ENCODE assay signal across 28 cellular contexts in genomic region chr11:45321669-45322068, GRCh38. TPM values are rescaled to one million over a fixed set of nuclear protein-coding genes. Genes with fewer than 3 reads are reported as not detected.
"Had no signal": no experiment of that assay in that cellular context is flagged by ENCODE, and none has a peak within 500 bp of the region (broad histone marks: within the 10 kb centered on the region; RNA-seq: fewer than 3 reads in every experiment).

No MANE protein-coding gene starts in this region.

- H3K9me3 Mint-ChIP-seq: immature natural killer cell; stimulated activated effector memory CD8-positive, alpha-beta T cell treated with anti-CD3 and anti-CD28 coated beads, Interleukin-12 subunit alpha, Interleukin-12 subunit beta, amount 100 ng/mL, for 72 hours; stimulated activated naive CD8-positive, alpha-beta T cell treated with anti-CD3 and anti-CD28 coated beads, Interleukin-15, Interleukin-2, amounts not matched to agents 100 ng/mL and 50 ng/mL, for 24 hours had no signal

- H3K36me3 Mint-ChIP-seq: immature natural killer cell; neural progenitor cell; stimulated activated effector memory CD8-positive, alpha-beta T cell treated with anti-CD3 and anti-CD28 coated beads, Interleukin-12 subunit alpha, Interleukin-12 subunit beta, amount 100 ng/mL, for 72 hours had no signal

- ATAC-seq: left colon; left lung; lower lobe of right lung; naive thymus-derived CD8-positive, alpha-beta T cell; right cardiac atrium; sciatic nerve; stimulated activated effector memory CD8-positive, alpha-beta T cell treated with anti-CD3 and anti-CD28 coated beads, Interleukin-12 subunit alpha, Interleukin-12 subunit beta, amount 100 ng/mL, for 72 hours; upper lobe of right lung had no signal

- H3K4me3 ChIP-seq: left lung, lower lobe of right lung, neural progenitor cell, ovary, spleen, thyroid gland, transverse colon, upper lobe of right lung had no signal

- H3K36me3 ChIP-seq: left lung, lower lobe of right lung, neural progenitor cell, neutrophil, ovary, spleen, thyroid gland, transverse colon, upper lobe of right lung had no signal

- DNase-seq: hypothalamus; immature natural killer cell; kidney; left colon; left lung; lower lobe of right lung; mammary epithelial cell; mesenchymal stem cell; naive thymus-derived CD8-positive, alpha-beta T cell; nephron progenitor cell; occipital lobe; ovary; right cardiac atrium; small intestine; spleen; stimulated activated CD4-positive, alpha-beta T cell treated with anti-CD3 and anti-CD28 coated beads, Interleukin-4, amount 100 ng/mL, for 24 hours; stimulated activated naive CD4-positive, alpha-beta T cell; thyroid gland; transverse colon; upper lobe of right lung had no signal

- H3K27ac ChIP-seq: left lung, lower lobe of right lung, neural progenitor cell, neutrophil, ovary, spleen, thyroid gland, transverse colon, upper lobe of right lung had no signal

- H3K4me3 Mint-ChIP-seq: immature natural killer cell; naive thymus-derived CD8-positive, alpha-beta T cell; nephron progenitor cell; neural progenitor cell; stimulated activated effector memory CD8-positive, alpha-beta T cell treated with anti-CD3 and anti-CD28 coated beads, Interleukin-12 subunit alpha, Interleukin-12 subunit beta, amount 100 ng/mL, for 72 hours; stimulated activated naive CD8-positive, alpha-beta T cell treated with anti-CD3 and anti-CD28 coated beads, Interleukin-15, Interleukin-2, amounts not matched to agents 100 ng/mL and 50 ng/mL, for 24 hours had no signal

- H3K4me1 Mint-ChIP-seq: naive thymus-derived CD8-positive, alpha-beta T cell; nephron progenitor cell; neural progenitor cell; stimulated activated effector memory CD8-positive, alpha-beta T cell treated with anti-CD3 and anti-CD28 coated beads, Interleukin-12 subunit alpha, Interleukin-12 subunit beta, amount 100 ng/mL, for 72 hours had no signal

- H3K27me3 ChIP-seq: neural progenitor cell, ovary, thyroid gland, transverse colon, upper lobe of right lung had no signal

- H3K27ac Mint-ChIP-seq: immature natural killer cell; nephron progenitor cell; neural progenitor cell; progenitor cell of endocrine pancreas; stimulated activated effector memory CD8-positive, alpha-beta T cell treated with anti-CD3 and anti-CD28 coated beads, Interleukin-12 subunit alpha, Interleukin-12 subunit beta, amount 100 ng/mL, for 72 hours; stimulated activated naive CD8-positive, alpha-beta T cell treated with anti-CD3 and anti-CD28 coated beads, Interleukin-15, Interleukin-2, amounts not matched to agents 100 ng/mL and 50 ng/mL, for 24 hours had no signal

- H3K9me3 ChIP-seq: left lung, lower lobe of right lung, neutrophil, ovary, thyroid gland, transverse colon, upper lobe of right lung had no signal

- H3K4me1 ChIP-seq: left lung, lower lobe of right lung, neural progenitor cell, spleen, thyroid gland, transverse colon, upper lobe of right lung had no signal

RNA-seq across cellular contexts. Expression of gene SYT13, which starts 35.5 kb away (rescaled TPM):
- total RNA-seq: lower lobe of right lung; naive thymus-derived CD8-positive, alpha-beta T cell; pulmonary artery endothelial cell; sciatic nerve; subcutaneous adipose tissue; upper lobe of right lung had no signal
- polyA plus RNA-seq: immature natural killer cell; mammary epithelial cell; naive thymus-derived CD8-positive, alpha-beta T cell had no signal
